Comparison of ENCODE assay signal across 26 cellular contexts in genomic region chr7:21562385-21562784, GRCh38. TPM values are rescaled to one million over a fixed set of nuclear protein-coding genes. Genes with fewer than 3 reads are reported as not detected.
"Had no signal": no experiment of that assay in that cellular context is flagged by ENCODE, and none has a peak within 500 bp of the region (broad histone marks: within the 10 kb centered on the region; RNA-seq: fewer than 3 reads in every experiment).

No MANE protein-coding gene starts in this region.

- H3K4me1 ChIP-seq: colonic mucosa, esophagus muscularis mucosa, esophagus squamous epithelium, foreskin keratinocyte, gastrocnemius medialis, gastroesophageal sphincter had no signal

- FAIRE-seq: colon, endometrium, endothelial cell of umbilical vein, frontal cortex had no signal

- ATAC-seq: effector memory CD8-positive, alpha-beta T cell; esophagus mucosa; foreskin keratinocyte; gastrocnemius medialis; gastroesophageal sphincter had no signal

- H3K27ac ChIP-seq: colonic mucosa, coronary artery, dorsolateral prefrontal cortex, epithelial cell of prostate, esophagus muscularis mucosa, esophagus squamous epithelium, foreskin keratinocyte, gastrocnemius medialis, gastroesophageal sphincter had no signal

- H3K9me3 ChIP-seq: colonic mucosa, esophagus muscularis mucosa, esophagus squamous epithelium, gastrocnemius medialis, gastroesophageal sphincter had no signal

- H3K4me3 ChIP-seq: colonic mucosa, coronary artery, dorsolateral prefrontal cortex, esophagus muscularis mucosa, esophagus squamous epithelium, gastrocnemius medialis, gastroesophageal sphincter had no signal

- H3K36me3 ChIP-seq: colonic mucosa, esophagus squamous epithelium, gastrocnemius medialis had no signal

- DNase-seq: colonic mucosa; cortex of kidney; dermis blood vessel endothelial cell; dorsolateral prefrontal cortex; effector CD4-positive, alpha-beta T cell; effector CD8-positive, alpha-beta T cell; effector memory CD4-positive, alpha-beta T cell; effector memory CD8-positive, alpha-beta T cell; endodermal cell; erythroblast; esophagus squamous epithelium; foreskin fibroblast; foreskin keratinocyte; foreskin melanocyte; gastrocnemius medialis; glutamatergic neuron; head of caudate nucleus had no signal

- H3K27me3 ChIP-seq: colonic mucosa, esophagus muscularis mucosa, gastrocnemius medialis, gastroesophageal sphincter had no signal

RNA-seq across cellular contexts. Expression of gene DNAH11, which starts 19.5 kb away (rescaled TPM):
- total RNA-seq: foreskin keratinocyte had no signal
